Comparison of ENCODE assay signal across 27 cellular contexts in the genomic region with DNA sequence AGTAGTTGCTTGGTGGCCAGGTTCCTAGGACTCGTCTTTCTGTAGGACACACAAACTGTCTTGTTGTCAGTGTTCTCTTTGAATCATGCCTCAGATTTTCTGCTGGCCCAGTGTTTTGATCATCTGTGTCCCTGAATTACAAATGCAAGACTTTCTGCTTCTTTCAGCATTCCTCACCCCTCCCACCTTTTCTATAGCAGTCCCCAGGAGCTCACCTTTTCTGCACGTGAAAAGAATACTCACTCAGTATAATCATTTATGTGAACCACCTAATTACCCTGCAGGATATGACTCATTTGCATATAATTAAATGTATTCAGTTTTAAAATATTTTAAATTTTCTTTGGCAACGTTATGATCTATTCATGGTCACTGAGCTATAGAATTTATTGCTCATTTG.
"Had no signal": no experiment of that assay in that cellular context is flagged by ENCODE, and none has a peak within 500 bp of the region (broad histone marks: within the 10 kb centered on the region; RNA-seq: fewer than 3 reads in every experiment).

No MANE protein-coding gene starts in this region.

- H3K9me3 ChIP-seq: esophagus muscularis mucosa, gastroesophageal sphincter, heart left ventricle, left lung, prostate gland, right atrium auricular region, stomach, thyroid gland, vagina had no signal

- H3K36me3 ChIP-seq: esophagus muscularis mucosa, gastroesophageal sphincter, heart left ventricle, left lung, neural progenitor cell, prostate gland, right atrium auricular region, stomach, thyroid gland, vagina had no signal

- H3K4me1 ChIP-seq: esophagus muscularis mucosa, foreskin keratinocyte, gastroesophageal sphincter, heart left ventricle, left lung, parathyroid adenoma, prostate gland, right atrium auricular region, stomach, thyroid gland, vagina had no signal

- H2AFZ ChIP-seq: hepatocyte, neural progenitor cell, parathyroid adenoma had no signal

- H3K27ac ChIP-seq: esophagus muscularis mucosa, foreskin keratinocyte, gastroesophageal sphincter, heart left ventricle, hepatocyte, left lung, neural progenitor cell, parathyroid adenoma, prostate gland, right atrium auricular region, stomach, thyroid gland, vagina had no signal

- ATAC-seq: foreskin keratinocyte; gastroesophageal sphincter; heart left ventricle; left cardiac atrium; left lung; naive thymus-derived CD4-positive, alpha-beta T cell; sciatic nerve had no signal

- H3K4me2 ChIP-seq: hepatocyte, neural progenitor cell, smooth muscle cell had no signal

- H3K79me2 ChIP-seq: hepatocyte, parathyroid adenoma had no signal

- H3K4me3 ChIP-seq: esophagus muscularis mucosa, gastroesophageal sphincter, heart left ventricle, hepatocyte, left lung, neural progenitor cell, prostate gland, right atrium auricular region, smooth muscle cell, stomach, thyroid gland, vagina had no signal

- H3K27me3 ChIP-seq: esophagus muscularis mucosa, foreskin keratinocyte, gastroesophageal sphincter, heart left ventricle, hepatocyte, left lung, neural progenitor cell, right atrium auricular region, stomach, thyroid gland, vagina had no signal

- DNase-seq: dermis blood vessel endothelial cell; effector memory CD4-positive, alpha-beta T cell; foreskin keratinocyte; heart left ventricle; left cardiac atrium; left lung; mesenchymal stem cell; midbrain; naive thymus-derived CD4-positive, alpha-beta T cell; stimulated activated CD4-positive, alpha-beta T cell treated with anti-CD3 and anti-CD28 coated beads, Interleukin-12 subunit alpha, Interleukin-12 subunit beta, amount 100 ng/mL, for 4 hours; stimulated activated CD4-positive, alpha-beta T cell treated with anti-CD3 and anti-CD28 coated beads, Interleukin-1b, Interleukin-23, amount 100 ng/mL, for 48 hours; stimulated activated CD4-positive, alpha-beta T cell treated with anti-CD3 and anti-CD28 coated beads, Interleukin-4, amount 100 ng/mL, for 1 hour; stimulated activated CD8-positive, alpha-beta memory T cell treated with anti-CD3 and anti-CD28 coated beads, Interleukin-4, amount 100 ng/mL, for 48 hours; stimulated activated naive CD4-positive, alpha-beta T cell; stomach; thyroid gland; trophoblast cell had no signal
